ENCODE assay signal across 28 cellular contexts in the genomic region with DNA sequence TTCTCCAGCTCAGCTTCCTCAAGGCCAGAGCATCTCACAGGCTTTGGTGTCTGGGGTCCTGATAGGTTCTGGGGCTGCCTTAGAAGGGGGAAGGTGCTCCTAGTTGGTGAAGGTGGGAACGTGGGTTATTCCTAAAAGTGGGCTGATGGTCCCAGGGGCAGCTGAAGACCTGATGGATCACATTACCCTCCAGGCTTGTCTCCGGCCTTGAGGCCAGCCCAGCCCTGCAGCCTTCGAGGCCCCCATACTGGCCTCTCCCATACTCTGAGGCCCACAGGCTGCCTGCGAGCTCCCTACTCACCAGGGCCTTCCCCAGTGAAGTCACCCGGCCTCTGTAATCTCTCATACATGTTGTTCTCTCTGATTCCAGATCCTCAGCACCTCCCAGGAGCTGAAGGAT. TPM values are rescaled to one million over a fixed set of nuclear protein-coding genes. Genes with fewer than 3 reads are reported as not detected.
"Had no signal": no experiment of that assay in that cellular context is flagged by ENCODE, and none has a peak within 500 bp of the region (broad histone marks: within the 10 kb centered on the region; RNA-seq: fewer than 3 reads in every experiment).

No MANE protein-coding gene starts in this region.

- H3K27ac ChIP-seq: body of pancreas, colonic mucosa had no signal

- H3K27me3 ChIP-seq: body of pancreas, colonic mucosa had no signal

- DNase-seq: activated CD4-positive, alpha-beta memory T cell treated with anti-CD3 and anti-CD28 coated beads, Interleukin-2, amount 10 ng/mL, durations not matched to agents 7 days and 5 days; activated CD4-positive, alpha-beta T cell treated with anti-CD3 and anti-CD28 coated beads for 36 hours; activated CD4-positive, alpha-beta T cell treated with anti-CD3 and anti-CD28 coated beads, Interleukin-2, amount 10 ng/mL, durations not matched to agents 24 days and 14 days; activated CD4-positive, CD25-positive, alpha-beta regulatory T cell; activated CD4-positive, CD25-positive, alpha-beta regulatory T cell treated with anti-CD3 and anti-CD28 coated beads, Interleukin-2, amount 50 U/mL, for 72 hours; activated CD8-positive, alpha-beta memory T cell treated with anti-CD3 and anti-CD28 coated beads, Interleukin-2, amount 50 U/mL, for 48 hours; activated gamma-delta T cell; activated naive CD4-positive, alpha-beta T cell; activated naive CD4-positive, alpha-beta T cell treated with anti-CD3 and anti-CD28 coated beads, Interleukin-2, amount 10 ng/mL, durations not matched to agents 7 days and 5 days; activated naive CD8-positive, alpha-beta T cell treated with anti-CD3 and anti-CD28 coated beads, Interleukin-2, amount 10 ng/mL, durations not matched to agents 7 days and 5 days; activated T-cell treated with anti-CD3 and anti-CD28 coated beads for 4 hours; activated T-cell treated with anti-CD3 and anti-CD28 coated beads, Interleukin-2, amount 50 U/mL, for 24 hours; activated T-cell treated with anti-CD3 and anti-CD28 coated beads, Interleukin-2, amount 50 U/mL, for 72 hours; amniotic stem cell; aorta; body of pancreas; cerebellar nuclear complex; colonic mucosa; effector CD8-positive, alpha-beta T cell; endodermal cell; foreskin fibroblast; SW 1271; T-helper 1 cell; T-helper 17 cell had no signal

- H3K27me3 Mint-ChIP-seq: activated CD4-positive, alpha-beta T cell treated with anti-CD3 and anti-CD28 coated beads for 36 hours; activated T-cell treated with anti-CD3 and anti-CD28 coated beads, Interleukin-2, amount 50 U/mL, for 24 hours; T-helper 17 cell had no signal

- H3K9me3 Mint-ChIP-seq: activated CD4-positive, alpha-beta memory T cell treated with anti-CD3 and anti-CD28 coated beads, Interleukin-2, amount 10 ng/mL, durations not matched to agents 7 days and 5 days; activated CD4-positive, alpha-beta T cell treated with anti-CD3 and anti-CD28 coated beads, Interleukin-2, amount 10 ng/mL, durations not matched to agents 24 days and 14 days; activated naive CD4-positive, alpha-beta T cell treated with anti-CD3 and anti-CD28 coated beads, Interleukin-2, amount 10 ng/mL, durations not matched to agents 7 days and 5 days; activated naive CD4-positive, alpha-beta T cell treated with anti-CD3 and anti-CD28 coated beads, Interleukin-2, amount 50 U/mL, for 72 hours; activated naive CD8-positive, alpha-beta T cell treated with anti-CD3 and anti-CD28 coated beads, Interleukin-2, amount 10 ng/mL, durations not matched to agents 7 days and 5 days; activated T-cell treated with anti-CD3 and anti-CD28 coated beads, Interleukin-2, amount 50 U/mL, for 24 hours; activated T-cell treated with anti-CD3 and anti-CD28 coated beads, Interleukin-2, amount 50 U/mL, for 72 hours; endodermal cell; T-helper 2 cell treated with Interferon-gamma antibody and Interleukin-4, amounts not matched to agents 5 μg/mL and 100 μg/mL, for 36 hours had no signal

- H3K27ac Mint-ChIP-seq: activated CD4-positive, alpha-beta memory T cell treated with anti-CD3 and anti-CD28 coated beads, Interleukin-2, amount 10 ng/mL, durations not matched to agents 7 days and 5 days; activated CD4-positive, alpha-beta T cell treated with anti-CD3 and anti-CD28 coated beads for 36 hours; activated CD4-positive, alpha-beta T cell treated with anti-CD3 and anti-CD28 coated beads, Interleukin-2, amount 10 ng/mL, durations not matched to agents 24 days and 14 days; activated naive CD4-positive, alpha-beta T cell treated with anti-CD3 and anti-CD28 coated beads, Interleukin-2, amount 10 ng/mL, durations not matched to agents 7 days and 5 days; activated naive CD4-positive, alpha-beta T cell treated with anti-CD3 and anti-CD28 coated beads, Interleukin-2, amount 50 U/mL, for 72 hours; activated naive CD8-positive, alpha-beta T cell treated with anti-CD3 and anti-CD28 coated beads, Interleukin-2, amount 10 ng/mL, durations not matched to agents 7 days and 5 days; activated T-cell treated with anti-CD3 and anti-CD28 coated beads, Interleukin-2, amount 50 U/mL, for 24 hours; activated T-cell treated with anti-CD3 and anti-CD28 coated beads, Interleukin-2, amount 50 U/mL, for 72 hours; endodermal cell; T-helper 17 cell; T-helper 2 cell treated with Interferon-gamma antibody and Interleukin-4, amounts not matched to agents 5 μg/mL and 100 μg/mL, for 36 hours had no signal

- H3K36me3 Mint-ChIP-seq: activated naive CD4-positive, alpha-beta T cell treated with anti-CD3 and anti-CD28 coated beads, Interleukin-2, amount 10 ng/mL, durations not matched to agents 7 days and 5 days; activated naive CD4-positive, alpha-beta T cell treated with anti-CD3 and anti-CD28 coated beads, Interleukin-2, amount 50 U/mL, for 72 hours; activated naive CD8-positive, alpha-beta T cell treated with anti-CD3 and anti-CD28 coated beads, Interleukin-2, amount 10 ng/mL, durations not matched to agents 7 days and 5 days had no signal

- H3K36me3 ChIP-seq: colonic mucosa had no signal

- H3K4me3 ChIP-seq: body of pancreas, colonic mucosa had no signal

- H3K9me3 ChIP-seq: body of pancreas, colonic mucosa had no signal

- H3K4me1 ChIP-seq: body of pancreas, colonic mucosa had no signal

- H3K4me3 Mint-ChIP-seq: activated CD4-positive, alpha-beta memory T cell treated with anti-CD3 and anti-CD28 coated beads, Interleukin-2, amount 10 ng/mL, durations not matched to agents 7 days and 5 days; activated CD4-positive, alpha-beta T cell treated with anti-CD3 and anti-CD28 coated beads for 36 hours; activated CD4-positive, alpha-beta T cell treated with anti-CD3 and anti-CD28 coated beads, Interleukin-2, amount 10 ng/mL, durations not matched to agents 24 days and 14 days; activated naive CD4-positive, alpha-beta T cell treated with anti-CD3 and anti-CD28 coated beads, Interleukin-2, amount 10 ng/mL, durations not matched to agents 7 days and 5 days; activated naive CD8-positive, alpha-beta T cell treated with anti-CD3 and anti-CD28 coated beads, Interleukin-2, amount 10 ng/mL, durations not matched to agents 7 days and 5 days; activated T-cell treated with anti-CD3 and anti-CD28 coated beads, Interleukin-2, amount 50 U/mL, for 24 hours; activated T-cell treated with anti-CD3 and anti-CD28 coated beads, Interleukin-2, amount 50 U/mL, for 72 hours; endodermal cell; T-helper 17 cell; T-helper 2 cell treated with Interferon-gamma antibody and Interleukin-4, amounts not matched to agents 5 μg/mL and 100 μg/mL, for 36 hours had no signal

RNA-seq across cellular contexts. Expression of a gene that starts 26.7 kb away (rescaled TPM):
- total RNA-seq: activated CD4-positive, alpha-beta memory T cell treated with anti-CD3 and anti-CD28 coated beads, Interleukin-2, amount 10 ng/mL, durations not matched to agents 7 days and 5 days; activated CD4-positive, alpha-beta T cell treated with anti-CD3 and anti-CD28 coated beads for 36 hours; activated CD4-positive, alpha-beta T cell treated with anti-CD3 and anti-CD28 coated beads, Interleukin-2, amount 10 ng/mL, durations not matched to agents 24 days and 14 days; activated naive CD4-positive, alpha-beta T cell treated with anti-CD3 and anti-CD28 coated beads, Interleukin-2, amount 50 U/mL, for 72 hours; activated naive CD8-positive, alpha-beta T cell treated with anti-CD3 and anti-CD28 coated beads, Interleukin-2, amount 10 ng/mL, durations not matched to agents 7 days and 5 days; dermis microvascular lymphatic vessel endothelial cell; epithelial cell of proximal tubule; T-helper 17 cell had no signal
